13 cellular contexts compared by ENCODE assay signal in genomic region chr12:47038270-47038748, GRCh38. TPM values are rescaled to one million over a fixed set of nuclear protein-coding genes. Genes with fewer than 3 reads are reported as not detected.
DNase-seq lines count a peak whose midpoint lies in the region; ATAC-seq and TF ChIP-seq lines count a peak whose summit lies in the region.
"Had no signal": no experiment of that assay in that cellular context is flagged by ENCODE, and none has a peak within 500 bp of the region (broad histone marks: within the 10 kb centered on the region; RNA-seq: fewer than 3 reads in every experiment).

No MANE protein-coding gene starts in this region.

- TF ChIP-seq CTCF in body of pancreas (IDR thresholded peaks at IDR 0.05) = no peak
- TF ChIP-seq CTCF in left lung (IDR thresholded peaks at IDR 0.05) = no peak
- TF ChIP-seq CTCF in omental fat pad (IDR thresholded peaks at IDR 0.05) = no peak

- H3K4me1 ChIP-seq in body of pancreas (peaks cover 43% of the 10 kb centered on the region), left lung (no peaks in the 10 kb centered on the region)

- no peaks in the 10 kb centered on the region for H3K36me3 ChIP-seq in body of pancreas (replicated peaks in 1 of 2; ENCODE audit: insufficient read depth in 1 of 2, low read depth in 2 of 2)
- H3K36me3 ChIP-seq in left lung = no peaks in the 10 kb centered on the region

- DNase-seq in Caki2 (ENCODE audit: low read depth) = peak; percentile 99
- DNase-seq in LoVo (ENCODE audit: low spot score) = peak; percentile 92
- DNase-seq in body of pancreas = no peak
- no peak for DNase-seq in left lung
- DNase-seq in T1000 (lab: John Stamatoyannopoulos, UW) = no peak
- no peak for DNase-seq in omental fat pad (ENCODE audit: low spot score)
- DNase-seq in medulla oblongata (ENCODE audit: extremely low spot score) = no peak
- DNase-seq in HuH-7 (ENCODE audit: low spot score) = no peak
- DNase-seq: activated CD8-positive, alpha-beta memory T cell treated with anti-CD3 and anti-CD28 coated beads, Interleukin-2, amount 10 ng/mL, durations not matched to agents 7 days and 5 days; activated naive CD8-positive, alpha-beta T cell treated with anti-CD3 and anti-CD28 coated beads, Interleukin-2, amount 50 U/mL, for 24 hours; NCI-H2107; stimulated activated naive CD4-positive, alpha-beta T cell had no signal

- in situ Hi-C loops in Caki2 (cut with HindIII; ENCODE audit: low pct_unique_long_range_greater_than_20kb, low sequenced_read_pairs) = loop anchor here (25.0 kb wide), 1 partner anchor 649 kb away; no protein-coding TSS in a partner anchor

- ATAC-seq in body of pancreas (peak; percentile 95), left lung (peak; percentile 56), omental fat pad (ENCODE audit: low FRiP score) (no peak)
- ATAC-seq: activated CD8-positive, alpha-beta memory T cell treated with anti-CD3 and anti-CD28 coated beads, Interleukin-2, amount 10 ng/mL, durations not matched to agents 7 days and 5 days; activated naive CD8-positive, alpha-beta T cell treated with anti-CD3 and anti-CD28 coated beads, Interleukin-2, amount 50 U/mL, for 24 hours; Panc1 had no signal

- peak overlapping the region in 3 of 4 donors; percentile 63 to 85 (median 70) for H3K27ac ChIP-seq in body of pancreas
- H3K27ac ChIP-seq in left lung = no peak overlapping the region

- TF ChIP-seq POLR2A in body of pancreas (IDR thresholded peaks at IDR 0.05) = peak in 2 of 3 donors; percentile 36 to 49

- H3K4me3 ChIP-seq in body of pancreas = no peak overlapping the region
- no peak overlapping the region for H3K4me3 ChIP-seq in left lung

- H3K9me3 ChIP-seq in body of pancreas = no peaks in the 10 kb centered on the region
- H3K9me3 ChIP-seq in left lung = no peaks in the 10 kb centered on the region

- no peaks in the 10 kb centered on the region for H3K27me3 ChIP-seq in body of pancreas
- H3K27me3 ChIP-seq in left lung = no peaks in the 10 kb centered on the region

- 11 to 13% methylated on average over 1 of the region's 1 CpG for WGBS in body of pancreas, 2 donors

- intact Hi-C loops in body of pancreas (cut with DNase I) (loop anchor here (10.0 kb wide), 1 partner anchor 266 kb away; no protein-coding TSS in a partner anchor), left lung (cut with DNase I) (loop anchor here in 1 of 2 donors (10.0 kb wide), 2 partner anchors 266 to 356 kb away; no protein-coding TSS in a partner anchor)

RNA-seq across cellular contexts. Expression of gene PCED1B, which starts 41.1 kb away (rescaled TPM):
- 1.9 TPM in 1 of 2 replicates, not detected in the other for total RNA-seq in Caki2 (2014; rRNA removed; shearing (Covaris generic); ENCODE audit: low replicate concordance)
- total RNA-seq in body of pancreas (10 to 100 TPM in 1 of 2 donors, 1 to 10 TPM in 1; 2.3 to 14.2 TPM), left lung (1 to 10 TPM; 4.8 to 8.1 TPM), omental fat pad (1 to 10 TPM; 1.9 to 5.7 (median 3.8) TPM)

RNA-seq across cellular contexts. Expression of gene AMIGO2, which starts 41.5 kb away (rescaled TPM):
- total RNA-seq in Caki2 (2014; rRNA removed; shearing (Covaris generic); ENCODE audit: low replicate concordance) = 141 and 155 TPM in 2 replicates
- total RNA-seq in body of pancreas (1 to 10 TPM; 2.6 to 4.0 TPM), left lung (10 to 100 TPM; 15.4 to 17.6 TPM), omental fat pad (10 to 100 TPM in 2 of 4 donors, 1 to 10 TPM in 2; 5.8 to 17.8 (median 13.4) TPM)

Comparison
In these comparisons a context has a peak if more than half of its experiments do, and no peak if none do; other contexts are left out.
1. DNase-seq: peak in Caki2 (single experiment) and LoVo (single experiment); none in body of pancreas (0 of 4), left lung (0 of 2), T1000 (single experiment), omental fat pad (single experiment), medulla oblongata (single experiment) and HuH-7 (single experiment).
2. H3K27ac ChIP-seq: peak in body of pancreas (3 of 4); none in left lung (0 of 2).